Comparison of ENCODE assay signal across 6 cellular contexts in the genomic region with DNA sequence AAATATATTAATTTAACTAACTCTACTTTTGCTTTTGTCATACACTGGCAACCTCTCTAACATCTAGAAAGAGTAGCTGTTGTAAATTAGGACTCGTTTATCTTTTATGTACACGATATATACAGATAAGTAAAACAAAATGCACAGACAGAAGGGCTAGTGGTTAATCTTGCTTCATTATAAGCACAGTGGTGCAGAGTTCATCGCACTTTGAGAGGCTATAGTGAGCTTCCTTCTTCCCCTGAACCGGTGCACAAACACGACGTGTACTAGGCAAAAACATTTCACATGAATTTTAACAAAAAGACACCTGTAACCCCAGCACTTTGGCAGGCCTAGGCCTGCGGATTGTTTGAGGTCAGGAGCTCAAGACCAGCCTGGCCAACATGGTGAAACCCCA.
"Had no signal": no experiment of that assay in that cellular context is flagged by ENCODE, and none has a peak within 500 bp of the region (broad histone marks: within the 10 kb centered on the region; RNA-seq: fewer than 3 reads in every experiment).

No MANE protein-coding gene starts in this region.

- FAIRE-seq: HTR-8/SVneo had no signal

- H3K4me2 ChIP-seq: KMS-11 had no signal

- H3K9ac ChIP-seq: KMS-11 had no signal

- DNase-seq: IMR-90, KBM-7, KG1 had no signal

- H3K27ac ChIP-seq: HL-60, KMS-11 had no signal
